Comparison of ENCODE assay signal across 26 cellular contexts in genomic region chr4:125776146-125776545, GRCh38.
"Had no signal": no experiment of that assay in that cellular context is flagged by ENCODE, and none has a peak within 500 bp of the region (broad histone marks: within the 10 kb centered on the region; RNA-seq: fewer than 3 reads in every experiment).

No MANE protein-coding gene starts in this region.

- DNase-seq: naive thymus-derived CD8-positive, alpha-beta T cell; nephron progenitor cell; nucleus accumbens; pancreas; right cardiac atrium; right lobe of liver; sigmoid colon; small intestine; stimulated activated CD4-positive, alpha-beta T cell treated with anti-CD3 and anti-CD28 coated beads, Interleukin-15, amount 100 ng/mL, for 24 hours; stimulated activated CD4-positive, alpha-beta T cell treated with anti-CD3 and anti-CD28 coated beads, Interleukin-2, amount 100 ng/mL, for 24 hours; stimulated activated CD4-positive, alpha-beta T cell treated with anti-CD3 and anti-CD28 coated beads, Interleukin-2, amount 100 ng/mL, for 48 hours; stimulated activated CD4-positive, alpha-beta T cell treated with anti-CD3 and anti-CD28 coated beads, Interleukin-4, amount 100 ng/mL, for 24 hours; stimulated activated naive B cell treated with anti-CD40 and anti-IgM and Interleukin-4, amounts not matched to agents 10 μg/mL and 1 μg/mL and 100 μg/mL, for 72 hours; stimulated activated naive CD4-positive, alpha-beta T cell treated with Interleukin-2 at 50 U/mL for 16 hours; stomach; thyroid gland; trophoblast cell; upper lobe of left lung had no signal

- FAIRE-seq: pancreas, small intestine, urothelium cell line had no signal

- H3K27ac ChIP-seq: neutrophil, pancreas, prostate gland, right lobe of liver, sigmoid colon, stomach, thoracic aorta, thyroid gland, tibial nerve, upper lobe of left lung, vagina had no signal

- H3K36me3 ChIP-seq: neutrophil, pancreas, prostate gland, right lobe of liver, sigmoid colon, stomach, thoracic aorta, thyroid gland, tibial nerve, upper lobe of left lung, vagina had no signal

- ATAC-seq: naive thymus-derived CD8-positive, alpha-beta T cell; natural killer cell treated with Interleukin-12 subunit alpha and Interleukin-12 subunit beta and Interleukin-15 and Interleukin-18, amount 100 ng/mL, for 72 hours; pancreas; right cardiac atrium; right lobe of liver; stimulated activated effector memory CD8-positive, alpha-beta T cell treated with anti-CD3 and anti-CD28 coated beads, Interleukin-12 subunit alpha, Interleukin-12 subunit beta, amount 100 ng/mL, for 72 hours; stimulated activated naive B cell treated with anti-CD40 and anti-IgM and Interleukin-4, amounts not matched to agents 10 μg/mL and 1 μg/mL and 100 μg/mL, for 72 hours had no signal

- H3K4me1 ChIP-seq: pancreas, prostate gland, right lobe of liver, stomach, thyroid gland, tibial nerve, upper lobe of left lung, vagina had no signal

- H3K4me3 ChIP-seq: pancreas, prostate gland, right lobe of liver, sigmoid colon, stomach, thoracic aorta, thyroid gland, tibial nerve, upper lobe of left lung, vagina had no signal

- H3K27me3 ChIP-seq: neutrophil, pancreas, right lobe of liver, sigmoid colon, stomach, thyroid gland, tibial nerve, upper lobe of left lung, vagina had no signal

- H3K9me3 ChIP-seq: neutrophil, pancreas, prostate gland, right lobe of liver, sigmoid colon, thoracic aorta, thyroid gland, tibial nerve, vagina had no signal
